ENCODE assay signal across 8 cellular contexts in the genomic region with DNA sequence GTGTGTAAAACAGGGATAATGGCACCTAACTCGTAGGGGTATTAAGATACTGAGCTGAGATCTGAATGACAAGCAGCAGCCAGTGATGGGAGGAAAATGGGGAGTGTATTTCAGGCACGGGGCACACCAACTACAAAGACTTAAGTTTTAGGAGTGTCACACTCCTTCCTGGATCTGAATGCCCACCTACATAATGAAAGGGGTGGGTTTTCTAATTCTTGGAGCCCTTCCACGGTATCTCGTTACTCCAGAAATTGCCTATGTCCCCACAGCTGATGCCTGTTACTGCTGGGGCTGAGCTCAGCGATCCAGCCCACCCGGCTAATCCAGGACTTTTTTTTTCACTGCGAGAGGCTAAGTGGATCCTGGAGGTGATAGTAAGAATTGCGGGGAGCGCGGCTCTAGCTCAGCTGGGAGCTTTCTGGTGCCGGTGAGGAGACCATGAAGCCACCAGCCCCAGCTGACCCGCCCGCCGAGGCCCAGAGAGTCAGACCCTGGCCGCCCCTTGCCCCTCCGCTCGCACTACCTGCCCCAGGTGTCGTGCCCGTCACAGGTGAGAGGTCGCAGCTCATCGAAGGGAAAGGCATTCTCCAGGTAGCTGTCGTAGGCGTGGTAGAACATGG. TPM values are rescaled to one million over a fixed set of nuclear protein-coding genes. Genes with fewer than 3 reads are reported as not detected.
A peak's percentile ranks its signal among the peaks of the same experiment; 100 is the strongest.
DNase-seq lines count a peak whose midpoint lies in the region; ATAC-seq lines count a peak whose summit lies in the region.

No MANE protein-coding gene starts in this region.

- H3K9me3 ChIP-seq in T-helper 17 cell (ENCODE audit: control insufficient read depth, low read length, poor library complexity, severe bottlenecking) = no peaks in the 10 kb centered on the region

- H3K36me3 Mint-ChIP-seq in T-helper 17 cell (ENCODE audit: low read depth) = no peaks in the 10 kb centered on the region
- H3K36me3 Mint-ChIP-seq in naive thymus-derived CD8-positive, alpha-beta T cell = peaks cover 0 to 40% (median 4%) of the 10 kb centered on the region in 3 donors

- POLR2A ChIA-PET in naive thymus-derived CD8-positive, alpha-beta T cell (lab: Charles Lee) = interaction anchor here (0.8 to 4.0 kb wide), 16 partner anchors 10 to 596 kb away, joined by 3 to 62 read pairs (median 6); a partner anchor contains a TSS

- H3K27ac ChIP-seq in epithelial cell of prostate = peak overlapping the region; percentile 91

- H3K4me3 Mint-ChIP-seq in T-helper 17 cell = peak overlapping the region; percentile 94
- peak overlapping the region; percentile 91 to 99 (median 96) for H3K4me3 Mint-ChIP-seq in naive thymus-derived CD8-positive, alpha-beta T cell

- peak; percentile 18 for DNase-seq in NCI-H1105 treated with DMSO at 0.1 percent for 48 hours (lab: John Stamatoyannopoulos, UW)
- DNase-seq in NCI-H1105 (lab: John Stamatoyannopoulos, UW) = no peak
- peak in 1 of 3 donors; percentile 11 for DNase-seq in T-helper 17 cell
- no peak for DNase-seq in epithelial cell of prostate (ENCODE audit: low read depth, low spot score)
- peak in 3 of 10 donors; percentile 2 to 19 (median 13) for DNase-seq in naive thymus-derived CD8-positive, alpha-beta T cell

- ATAC-seq in HG03342 (IDR thresholded peaks at IDR 0.05; ENCODE audit: unreplicated experiment) = peak; percentile 7
- no peak for ATAC-seq in T-helper 17 cell
- ATAC-seq in naive thymus-derived CD8-positive, alpha-beta T cell = peak in 1 of 2 donors; percentile 16
- no peak for ATAC-seq in HG03039 (IDR thresholded peaks at IDR 0.05; ENCODE audit: unreplicated experiment)
- no peak for ATAC-seq in HG03196 (IDR thresholded peaks at IDR 0.05; ENCODE audit: unreplicated experiment)

- H3K27me3 Mint-ChIP-seq in T-helper 17 cell = no peaks in the 10 kb centered on the region
- H3K27me3 Mint-ChIP-seq in naive thymus-derived CD8-positive, alpha-beta T cell = no peaks in the 10 kb centered on the region

- peak overlapping the region; percentile 96 for H3K27ac Mint-ChIP-seq in T-helper 17 cell
- H3K27ac Mint-ChIP-seq in naive thymus-derived CD8-positive, alpha-beta T cell = peak overlapping the region; percentile 91 to 98 (median 95)

- no peaks in the 10 kb centered on the region for H3K9me3 Mint-ChIP-seq in naive thymus-derived CD8-positive, alpha-beta T cell

- peaks cover 33% of the 10 kb centered on the region for H3K4me1 Mint-ChIP-seq in T-helper 17 cell
- peaks cover 11 to 48% (median 39%) of the 10 kb centered on the region in 4 donors for H3K4me1 Mint-ChIP-seq in naive thymus-derived CD8-positive, alpha-beta T cell

RNA-seq across cellular contexts. Expression of a gene that starts 0.7 kb away (rescaled TPM):
- total RNA-seq in T-helper 17 cell = 10 to 100 TPM; 24.1 to 29.7 TPM
- total RNA-seq in naive thymus-derived CD8-positive, alpha-beta T cell = 10 to 100 TPM; 24.2 to 24.8 TPM
- polyA plus RNA-seq in naive thymus-derived CD8-positive, alpha-beta T cell = 10 to 100 TPM; 35.2 to 38.2 (median 37.6) TPM

RNA-seq across cellular contexts. Expression of a gene that starts 25.5 kb away (rescaled TPM):
- total RNA-seq in T-helper 17 cell = 1 to 10 TPM in 1 of 2 donors, under 1 TPM in 1; 0.89 to 1.5 TPM
- 1 to 10 TPM; 3.2 to 4.0 TPM for total RNA-seq in naive thymus-derived CD8-positive, alpha-beta T cell
- 1 to 10 TPM; 5.9 to 8.5 (median 6.0) TPM for polyA plus RNA-seq in naive thymus-derived CD8-positive, alpha-beta T cell

RNA-seq across cellular contexts. Expression of a gene that starts 53.8 kb away (rescaled TPM):
- total RNA-seq in T-helper 17 cell = 10 to 100 TPM; 50.8 to 52.7 TPM
- 10 to 100 TPM; 75.4 to 77.6 TPM for total RNA-seq in naive thymus-derived CD8-positive, alpha-beta T cell
- polyA plus RNA-seq in naive thymus-derived CD8-positive, alpha-beta T cell = 10 to 100 TPM; 54.7 to 57.8 (median 56.5) TPM
